Comparison of ENCODE assay signal across 21 cellular contexts in genomic region chr2:239371726-239372686, GRCh38. TPM values are rescaled to one million over a fixed set of nuclear protein-coding genes. Genes with fewer than 3 reads are reported as not detected.
DNase-seq lines count a peak whose midpoint lies in the region; ATAC-seq and TF ChIP-seq lines count a peak whose summit lies in the region.
"Had no signal": no experiment of that assay in that cellular context is flagged by ENCODE, and none has a peak within 500 bp of the region (broad histone marks: within the 10 kb centered on the region; RNA-seq: fewer than 3 reads in every experiment).

No MANE protein-coding gene starts in this region.

- no peaks in the 10 kb centered on the region for H3K9me2 ChIP-seq in GM23338 (ENCODE audit: insufficient read depth)

- H3K4me1 ChIP-seq in GM23338 (ENCODE audit: insufficient read depth) (no peaks in the 10 kb centered on the region; the same call in 1 of the 2 replicates), SJCRH30 (peaks cover 17% of the 10 kb centered on the region), lower lobe of right lung (peaks cover 4% of the 10 kb centered on the region), foreskin keratinocyte (no peaks in the 10 kb centered on the region)

- H2AFZ ChIP-seq in GM23338, result no peak overlapping the region

- H3K36me3 Mint-ChIP-seq in GM23338 (ENCODE audit: low read depth), result no peaks in the 10 kb centered on the region; the same call in 2 of the 3 replicates
- H3K36me3 Mint-ChIP-seq: CD8-positive, alpha-beta T cell had no signal

- ATAC-seq in GM23338 (no peak), lower lobe of right lung (no peak), HG03025 (IDR thresholded peaks at IDR 0.05; ENCODE audit: low FRiP score, unreplicated experiment) (no peak), foreskin keratinocyte (no peak)
- ATAC-seq: CD8-positive, alpha-beta T cell; GM12878; HCT116; Panc1 had no signal

- no peaks in the 10 kb centered on the region for H3K4me1 Mint-ChIP-seq in GM23338

- H4K20me1 ChIP-seq in GM23338 (replicated peaks; ENCODE audit: insufficient read depth), result peaks cover 15% of the 10 kb centered on the region

- intact Hi-C loops in lower lobe of right lung (cut with DNase I), result no loop called here
- intact Hi-C loops in posterior vena cava (cut with DNase I), result no loop called here

- H3K9me3 ChIP-seq in SJCRH30 (replicated peaks), result no peaks in the 10 kb centered on the region
- no peaks in the 10 kb centered on the region for H3K9me3 ChIP-seq in lower lobe of right lung

- no peak overlapping the region for H3K4me2 ChIP-seq in GM23338
- H3K4me2 ChIP-seq: KMS-11 had no signal

- peaks cover 76% of the 10 kb centered on the region for H3K79me2 ChIP-seq in GM23338 (replicated peaks; ENCODE audit: insufficient read depth)

- no peaks in the 10 kb centered on the region for H3F3A ChIP-seq in GM23338 (replicated peaks; ENCODE audit: low read depth)

- no peaks in the 10 kb centered on the region for H3K36me3 ChIP-seq in GM23338 (ENCODE audit: insufficient read depth)
- H3K36me3 ChIP-seq in SJCRH30, result no peaks in the 10 kb centered on the region; the same call in 1 of the 2 replicates
- H3K36me3 ChIP-seq in lower lobe of right lung, result peaks cover 5% of the 10 kb centered on the region

- peaks cover 2% of the 10 kb centered on the region for H3K27me3 Mint-ChIP-seq in GM23338 (ENCODE audit: insufficient read depth, low read depth, poor library complexity)

- H3K4me3 ChIP-seq in GM23338 (no peak overlapping the region), SJCRH30 (no peak overlapping the region), lower lobe of right lung (no peak overlapping the region)
- H3K4me3 ChIP-seq: GM12878 had no signal

- CTCF ChIA-PET in HEK293T (lab: Yijun Ruan, JAX), result no interaction called here

- no peaks in the 10 kb centered on the region for H3K9me3 Mint-ChIP-seq in GM23338
- H3K9me3 Mint-ChIP-seq: CD8-positive, alpha-beta T cell had no signal

- TF ChIP-seq CTCF in GM23338 (conservative IDR thresholded peaks at IDR 0.05; ENCODE audit: low read depth in 2 of 2) (no peak), lower lobe of right lung (IDR thresholded peaks at IDR 0.05) (no peak), foreskin keratinocyte (conservative IDR thresholded peaks at IDR 0.05) (no peak)

- DNase-seq in GM23338 (ENCODE audit: low spot score) (peak; percentile 0), SJCRH30 (peak; percentile 77 to 79), lower lobe of right lung (peak; percentile 30), posterior vena cava (ENCODE audit: low spot score) (peak; percentile 73), ureter (ENCODE audit: low spot score) (no peak), HEK293T (ENCODE audit: extremely low spot score) (no peak), foreskin keratinocyte (no peak)
- DNase-seq: ACHN; AML-193; CD8-positive, alpha-beta T cell; GDM1; MM.1S; NCI-H1105; NCI-H1694; NCI-H510A treated with DMSO at 0.1 percent for 48 hours; Right ventricle myocardium superior had no signal

- H3K4me3 Mint-ChIP-seq in GM23338, result no peak overlapping the region
- H3K4me3 Mint-ChIP-seq: CD8-positive, alpha-beta T cell had no signal

- POLR2A ChIA-PET in HEK293T (lab: Yijun Ruan, JAX), result no interaction called here

- no peak overlapping the region for H3K27ac Mint-ChIP-seq in GM23338
- H3K27ac Mint-ChIP-seq: CD8-positive, alpha-beta T cell had no signal

- H3K27me3 ChIP-seq in GM23338 (ENCODE audit: insufficient read depth) (no peaks in the 10 kb centered on the region), SJCRH30 (no peaks in the 10 kb centered on the region), lower lobe of right lung (ENCODE audit: low read depth) (no peaks in the 10 kb centered on the region), foreskin keratinocyte (no peaks in the 10 kb centered on the region)

- H3K27ac ChIP-seq in GM23338 (ENCODE audit: low read depth) (no peak overlapping the region), SJCRH30 (peak overlapping the region; percentile 37), lower lobe of right lung (no peak overlapping the region), foreskin keratinocyte (no peak overlapping the region)
- H3K27ac ChIP-seq: KMS-11 had no signal

TF ChIP-seq in GM23338, 12 proteins besides CTCF, POLR2A, EP300 and RAD21 (continues in another document):
- TF ChIP-seq ETS1 (IDR thresholded peaks at IDR 0.05) (no peak), STAT1 (IDR thresholded peaks at IDR 0.05; ENCODE audit: unreplicated experiment) (no peak), NANOG (IDR thresholded peaks at IDR 0.05; ENCODE audit: borderline replicate concordance) (no peak), EZH2phosphoT487 (IDR thresholded peaks at IDR 0.05; ENCODE audit: unreplicated experiment) (no peak)

TF ChIP-seq in HEK293T, 16 proteins besides CTCF, POLR2A, EP300 and RAD21:
- TF ChIP-seq PKNOX1 (IDR thresholded peaks at IDR 0.05) (no peak), ELF4 (IDR thresholded peaks at IDR 0.05) (no peak), ZNF384 (IDR thresholded peaks at IDR 0.05) (no peak), SP1 (IDR thresholded peaks at IDR 0.05) (no peak)

RNA-seq across cellular contexts. Expression of gene HDAC4, which starts 28.8 kb away (rescaled TPM):
- 41.8 and 46.2 TPM in 2 replicates for total RNA-seq in GM23338 (2014; rRNA removed; shearing (Covaris generic))
- polyA plus RNA-seq in GM23338 (2016; fragmentation: Nextera tagmentation; extraction: Ambion mirVana) (6.6 and 8.1 TPM in 2 replicates), foreskin keratinocyte (1.0 TPM in 2 replicates)
- 8.9 and 11.3 TPM in 2 replicates for total RNA-seq in SJCRH30 (2014; rRNA removed; shearing (Covaris generic))
- total RNA-seq in lower lobe of right lung (44.9 TPM), posterior vena cava (10 to 100 TPM; 47.6 to 66.9 TPM), ureter (86.9 TPM), foreskin keratinocyte (6.9 and 7.5 TPM in 2 replicates)

Comparison
In these comparisons a context has a peak if more than half of its experiments do, and no peak if none do; other contexts are left out.
1. DNase-seq: peak in GM23338 (single experiment), SJCRH30 (2 of 2), lower lobe of right lung (single experiment) and posterior vena cava (single experiment); none in ureter (single experiment), HEK293T (single experiment) and foreskin keratinocyte (0 of 2).